ENCODE assay signal across 20 cellular contexts in genomic region chr10:126118476-126118875, GRCh38.
DNase-seq lines count a peak whose midpoint lies in the region; ATAC-seq and TF ChIP-seq lines count a peak whose summit lies in the region.
"Had no signal": no experiment of that assay in that cellular context is flagged by ENCODE, and none has a peak within 500 bp of the region (broad histone marks: within the 10 kb centered on the region; RNA-seq: fewer than 3 reads in every experiment).

No MANE protein-coding gene starts in this region.

- peak overlapping the region; percentile 17 for H3K27ac Mint-ChIP-seq in chondrocyte (ENCODE audit: unreplicated experiment)
- H3K27ac Mint-ChIP-seq in nephron progenitor cell, result peak overlapping the region; percentile 22
- H3K27ac Mint-ChIP-seq: CD14-positive monocyte; CD4-positive, alpha-beta T cell; CD8-positive, alpha-beta memory T cell had no signal

- H3K36me3 Mint-ChIP-seq in chondrocyte (ENCODE audit: low read depth) (peaks cover 20% of the 10 kb centered on the region), nephron progenitor cell (ENCODE audit: low read depth) (peaks cover 9% of the 10 kb centered on the region)
- H3K36me3 Mint-ChIP-seq: CD14-positive monocyte had no signal

- ATAC-seq in HG03342 (IDR thresholded peaks at IDR 0.05; ENCODE audit: unreplicated experiment), result no peak
- ATAC-seq: GM12878 had no signal

- DNase-seq in NCI-H146 (lab: John Stamatoyannopoulos, UW) (peak; percentile 77), chondrocyte (ENCODE audit: low spot score) (no peak), nephron progenitor cell (no peak), NCI-H524 (lab: John Stamatoyannopoulos, UW) (no peak), T1000 (lab: John Stamatoyannopoulos, UW) (no peak)
- DNase-seq: ACHN; AML-193; BE2C; CD4-positive, alpha-beta T cell; CD8-positive, alpha-beta memory T cell; COR-L47; DMS153; DND-41; GDM1; GM23248; H7; HCEC 1CT had no signal

- H3K4me3 Mint-ChIP-seq in chondrocyte (ENCODE audit: unreplicated experiment), result no peak overlapping the region
- H3K4me3 Mint-ChIP-seq in nephron progenitor cell, result no peak overlapping the region
- H3K4me3 Mint-ChIP-seq: CD14-positive monocyte; CD4-positive, alpha-beta T cell; CD8-positive, alpha-beta memory T cell had no signal

- H3K27me3 Mint-ChIP-seq in chondrocyte (ENCODE audit: low read depth) (no peaks in the 10 kb centered on the region), nephron progenitor cell (ENCODE audit: low read depth, poor library complexity) (peaks cover 7% of the 10 kb centered on the region)
- H3K27me3 Mint-ChIP-seq: CD8-positive, alpha-beta memory T cell had no signal

- peaks cover 12% of the 10 kb centered on the region for H3K4me1 Mint-ChIP-seq in chondrocyte (ENCODE audit: low read depth)
- H3K4me1 Mint-ChIP-seq in nephron progenitor cell, result no peaks in the 10 kb centered on the region
- H3K4me1 Mint-ChIP-seq: CD14-positive monocyte; CD8-positive, alpha-beta memory T cell had no signal

- H3K9me3 Mint-ChIP-seq in chondrocyte (ENCODE audit: low read depth) (no peaks in the 10 kb centered on the region), nephron progenitor cell (peaks cover 3% of the 10 kb centered on the region)

- TF ChIP-seq CTCF in chondrocyte (IDR thresholded peaks at IDR 0.05), result no peak
- no peak for TF ChIP-seq CTCF in nephron progenitor cell (IDR thresholded peaks at IDR 0.05)
